ENCODE assay signal across 1 cellular context in the genomic region with DNA sequence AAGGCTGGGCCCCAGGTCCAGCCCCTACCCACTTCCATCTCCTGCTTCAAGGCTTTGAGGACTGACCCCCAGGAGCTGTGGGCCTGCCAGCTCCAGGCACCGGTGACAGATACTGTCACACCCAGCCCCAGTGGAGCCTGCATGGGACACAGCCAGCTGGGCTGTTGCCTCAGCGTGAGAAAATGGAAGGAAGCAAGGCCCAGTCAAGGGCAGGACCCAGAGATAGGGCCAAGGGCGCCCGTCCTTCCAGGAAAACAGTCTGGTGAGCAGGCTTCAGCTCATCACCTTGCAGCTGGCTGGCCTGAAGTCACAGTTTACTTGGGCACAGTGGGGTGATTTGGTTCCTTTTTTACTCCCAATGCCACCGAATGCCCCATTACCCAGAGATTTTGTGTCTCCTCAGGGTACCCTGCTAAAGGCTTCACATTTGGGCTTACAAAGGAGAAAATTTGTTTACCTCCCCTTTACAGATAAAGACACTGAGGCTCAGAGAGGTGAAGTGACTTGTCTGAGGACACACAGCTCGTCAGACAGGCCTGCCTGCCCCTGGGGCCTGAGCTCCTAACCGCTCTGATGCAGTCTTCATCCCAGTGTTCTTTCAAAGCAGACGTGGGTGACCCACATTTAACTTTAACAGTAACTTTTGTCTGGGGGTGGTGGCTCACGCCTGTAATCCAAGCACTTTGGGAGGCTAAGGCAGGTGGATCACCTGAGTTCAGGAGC.
TF ChIP-seq lines count a peak whose summit lies in the region.

No MANE protein-coding gene starts in this region.

TF ChIP-seq in H1, 55 proteins besides CTCF, POLR2A, EP300 and RAD21:
- TF ChIP-seq CREB1 (IDR thresholded peaks at IDR 0.05) (no peak), EZH2 (IDR thresholded peaks at IDR 0.05; ENCODE audit: low read depth, low read length, severe bottlenecking) (no peak), BACH1 (IDR thresholded peaks at IDR 0.05; ENCODE audit: low read length) (no peak), RFX5 (IDR thresholded peaks at IDR 0.05; ENCODE audit: borderline replicate concordance, low read depth, low read length) (no peak), TEAD4 (IDR thresholded peaks at IDR 0.05; ENCODE audit: low read depth, low read length) (no peak), SRF (IDR thresholded peaks at IDR 0.05; ENCODE audit: low read depth, low read length) (no peak), SP2 (IDR thresholded peaks at IDR 0.05; ENCODE audit: low read length) (no peak), YY1 (IDR thresholded peaks at IDR 0.05; ENCODE audit: low read depth, low read length) (no peak), BRCA1 (IDR thresholded peaks at IDR 0.05; ENCODE audit: low read depth, low read length) (no peak), CBX8 (IDR thresholded peaks at IDR 0.05; ENCODE audit: borderline replicate concordance, low read depth, low read length) (no peak), POU5F1 (IDR thresholded peaks at IDR 0.05; ENCODE audit: low read depth, low read length) (no peak), SAP30 (IDR thresholded peaks at IDR 0.05; ENCODE audit: insufficient read depth, insufficient replicate concordance, low read length) (no peak), CEBPB (IDR thresholded peaks at IDR 0.05; ENCODE audit: low read depth, low read length) (no peak), FOSL1 (IDR thresholded peaks at IDR 0.05; ENCODE audit: insufficient read depth, low read depth, low read length) (no peak), KDM1A (IDR thresholded peaks at IDR 0.05; ENCODE audit: borderline replicate concordance, low read length) (no peak), RNF2 (IDR thresholded peaks at IDR 0.05; ENCODE audit: borderline replicate concordance, low read depth, low read length, missing control alignments, poor library complexity, severe bottlenecking) (no peak), JUN (IDR thresholded peaks at IDR 0.05; ENCODE audit: low read depth, low read length) (no peak), RXRA (IDR thresholded peaks at IDR 0.05; ENCODE audit: insufficient read depth, low read depth, low read length) (no peak)
- TF ChIP-seq, protein P1, sequence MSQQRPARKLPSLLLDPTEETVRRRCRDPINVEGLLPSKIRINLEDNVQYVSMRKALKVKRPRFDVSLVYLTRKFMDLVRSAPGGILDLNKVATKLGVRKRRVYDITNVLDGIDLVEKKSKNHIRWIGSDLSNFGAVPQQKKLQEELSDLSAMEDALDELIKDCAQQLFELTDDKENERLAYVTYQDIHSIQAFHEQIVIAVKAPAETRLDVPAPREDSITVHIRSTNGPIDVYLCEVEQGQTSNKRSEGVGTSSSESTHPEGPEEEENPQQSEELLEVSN (IDR thresholded peaks at IDR 0.05) = no peak
- TF ChIP-seq, protein P2, sequence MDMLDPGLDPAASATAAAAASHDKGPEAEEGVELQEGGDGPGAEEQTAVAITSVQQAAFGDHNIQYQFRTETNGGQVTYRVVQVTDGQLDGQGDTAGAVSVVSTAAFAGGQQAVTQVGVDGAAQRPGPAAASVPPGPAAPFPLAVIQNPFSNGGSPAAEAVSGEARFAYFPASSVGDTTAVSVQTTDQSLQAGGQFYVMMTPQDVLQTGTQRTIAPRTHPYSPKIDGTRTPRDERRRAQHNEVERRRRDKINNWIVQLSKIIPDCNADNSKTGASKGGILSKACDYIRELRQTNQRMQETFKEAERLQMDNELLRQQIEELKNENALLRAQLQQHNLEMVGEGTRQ (IDR thresholded peaks at IDR 0.05; ENCODE audit: low read length) = no peak
